In genomic region chr6:147156799-147157382, GRCh38 we compare ENCODE assay signal across 1 cellular context.
TF ChIP-seq lines count a peak whose summit lies in the region.

No MANE protein-coding gene starts in this region.

TF ChIP-seq in WTC11, 78 proteins besides CTCF, POLR2A, EP300 and RAD21 (continued from another document):
- TF ChIP-seq SMAD4 (CRISPR knock-in tag; IDR thresholded peaks at IDR 0.05) (no peak), SP1 (CRISPR knock-in tag; conservative IDR thresholded peaks at IDR 0.05) (no peak), GRHL2 (CRISPR knock-in tag; IDR thresholded peaks at IDR 0.05; ENCODE audit: insufficient replicate concordance, severe bottlenecking) (no peak), ETV6 (CRISPR knock-in tag; IDR thresholded peaks at IDR 0.05) (no peak), ATF1 (CRISPR knock-in tag; IDR thresholded peaks at IDR 0.05) (no peak), NFE2L1 (CRISPR knock-in tag; IDR thresholded peaks at IDR 0.05) (no peak)
